Comparison of ENCODE assay signal across 1 cellular context in the genomic region with DNA sequence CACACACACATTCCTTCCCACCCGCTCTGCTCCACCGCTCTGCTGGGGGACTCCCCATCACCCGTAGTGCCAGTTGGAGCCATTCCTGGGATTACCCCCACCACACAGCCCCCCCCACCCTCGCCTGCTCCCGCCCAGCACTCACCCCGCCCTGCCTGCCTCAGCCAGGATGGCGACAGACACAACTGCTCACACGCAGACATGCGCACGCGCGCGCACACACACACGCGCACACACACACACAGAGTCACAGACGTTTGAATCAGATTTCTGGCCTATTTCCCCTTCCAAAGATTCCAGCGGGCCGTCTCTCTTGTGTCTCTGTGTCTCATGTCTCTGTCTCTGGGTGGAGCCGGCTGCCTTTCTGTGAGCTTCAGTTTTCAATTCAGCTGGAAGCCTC.
TF ChIP-seq lines count a peak whose summit lies in the region.

No MANE protein-coding gene starts in this region.

TF ChIP-seq in H1, 55 proteins besides CTCF, POLR2A, EP300 and RAD21:
- TF ChIP-seq SIX5 (IDR thresholded peaks at IDR 0.05; ENCODE audit: low read depth, low read length) = no peak
- TF ChIP-seq CTBP2 (IDR thresholded peaks at IDR 0.05; ENCODE audit: borderline replicate concordance, insufficient read depth, insufficient read length, low read length) = no peak
- TF ChIP-seq EGR1 (IDR thresholded peaks at IDR 0.05; ENCODE audit: borderline replicate concordance, low read depth, low read length) = no peak
- no peak for TF ChIP-seq RXRA (IDR thresholded peaks at IDR 0.05; ENCODE audit: insufficient read depth, low read depth, low read length)
- TF ChIP-seq CHD1 (IDR thresholded peaks at IDR 0.05; ENCODE audit: low read depth, low read length) = no peak
- TF ChIP-seq FOSL1 (IDR thresholded peaks at IDR 0.05; ENCODE audit: insufficient read depth, low read depth, low read length) = no peak
- TF ChIP-seq JUN (IDR thresholded peaks at IDR 0.05; ENCODE audit: low read depth, low read length) = no peak
- no peak for TF ChIP-seq CREB1 (IDR thresholded peaks at IDR 0.05)
- TF ChIP-seq YY1 (IDR thresholded peaks at IDR 0.05; ENCODE audit: low read depth, low read length) = no peak
- TF ChIP-seq NANOG (IDR thresholded peaks at IDR 0.05; ENCODE audit: insufficient read depth, low read depth, low read length, poor library complexity, severe bottlenecking) = no peak
